In genomic region chr16:28212532-28212873, GRCh38 we compare ENCODE assay signal across 8 cellular contexts. TPM values are rescaled to one million over a fixed set of nuclear protein-coding genes. Genes with fewer than 3 reads are reported as not detected.
A peak's percentile ranks its signal among the peaks of the same experiment; 100 is the strongest.
DNase-seq lines count a peak whose midpoint lies in the region; ATAC-seq, FAIRE-seq and TF ChIP-seq lines count a peak whose summit lies in the region.

No MANE protein-coding gene starts in this region.

- CTCF ChIA-PET in activated B cell treated with CpG ODN at 0.5 μM for 24 hours (lab: Charles Lee) = interaction anchor here (0.6 kb wide), 1 partner anchor 54 kb away, joined by 3 read pairs; no protein-coding TSS in a partner anchor

- no peaks in the 10 kb centered on the region for H3K27me3 ChIP-seq in iPS-18a (ENCODE audit: control insufficient read depth, insufficient read depth, low read length)
- no peaks in the 10 kb centered on the region for H3K27me3 ChIP-seq in suprapubic skin
- no peaks in the 10 kb centered on the region for H3K27me3 ChIP-seq in small intestine (ENCODE audit: control insufficient read depth in 2 of 2, insufficient read depth in 2 of 2, low read length in 2 of 2)

- FAIRE-seq in small intestine (lab: Jason Lieb, UNC) = no peak

- H3K4me3 ChIP-seq in iPS-18a (ENCODE audit: low read length) = peak overlapping the region; percentile 60
- H3K4me3 ChIP-seq in suprapubic skin = peak overlapping the region; percentile 95
- peak overlapping the region in 1 of 2 donors; percentile 93 for H3K4me3 ChIP-seq in small intestine (ENCODE audit: low read depth in 1 of 2, low read length in 2 of 2)

- intact Hi-C loops in activated B cell treated with CpG ODN at 0.5 μM for 24 hours (cut with micrococcal nuclease) = loop anchor here (1.0 to 5.0 kb wide), 4 partner anchors 19 to 71 kb away; no protein-coding TSS in a partner anchor

- POLR2A ChIA-PET in activated B cell treated with CpG ODN at 0.5 μM for 24 hours (lab: Charles Lee) = interaction anchor here (0.5 to 6.2 kb wide), 7 partner anchors 19 to 73 kb away, joined by 3 to 70 read pairs (median 19); no protein-coding TSS in a partner anchor

- DNase-seq in T-helper 1 cell = no peak
- DNase-seq in activated B cell treated with CpG ODN at 0.5 μM for 24 hours = no peak
- no peak for DNase-seq in suprapubic skin (ENCODE audit: low spot score in 2 of 2)
- no peak for DNase-seq in small intestine
- DNase-seq in OCI-M2 (lab: John Stamatoyannopoulos, UW; ENCODE audit: unreplicated experiment) = no peak
- no peak for DNase-seq in NCI-H2081 treated with DMSO at 0.1 percent for 48 hours (lab: John Stamatoyannopoulos, UW)

- TF ChIP-seq CTCF in activated B cell treated with CpG ODN at 0.5 μM for 24 hours (IDR thresholded peaks at IDR 0.05) (no peak), suprapubic skin (IDR thresholded peaks at IDR 0.05) (no peak)

- peaks cover 24% of the 10 kb centered on the region for H3K4me1 Mint-ChIP-seq in T-helper 1 cell treated with Interleukin-12 subunit alpha and Interleukin-12 subunit beta and Interleukin-4 antibody, amounts not matched to agents 30 μg/mL and 1 μg/mL, for 36 hours (ENCODE audit: low read depth)
- H3K4me1 Mint-ChIP-seq in activated B cell treated with CpG ODN at 0.5 μM for 24 hours = peaks cover 36% of the 10 kb centered on the region

- H3K9ac ChIP-seq in iPS-18a (ENCODE audit: low read length) = peak overlapping the region; percentile 47

- H3K9me3 ChIP-seq in iPS-18a (ENCODE audit: control insufficient read depth, low read depth, low read length) (no peaks in the 10 kb centered on the region), suprapubic skin (no peaks in the 10 kb centered on the region), small intestine (ENCODE audit: control insufficient read depth, low read depth) (no peaks in the 10 kb centered on the region)

- peaks cover 4% of the 10 kb centered on the region for H3K9me3 Mint-ChIP-seq in T-helper 1 cell treated with Interleukin-12 subunit alpha and Interleukin-12 subunit beta and Interleukin-4 antibody, amounts not matched to agents 30 μg/mL and 1 μg/mL, for 36 hours
- no peaks in the 10 kb centered on the region for H3K9me3 Mint-ChIP-seq in activated B cell treated with CpG ODN at 0.5 μM for 24 hours

- H3K4me1 ChIP-seq in iPS-18a (ENCODE audit: control insufficient read depth, low read depth, low read length) (peaks cover 10% of the 10 kb centered on the region), suprapubic skin (peaks cover 25% of the 10 kb centered on the region), small intestine (ENCODE audit: control insufficient read depth in 2 of 2, insufficient read depth in 1 of 2, low read depth in 1 of 2, low read length in 1 of 2) (peaks cover 0 to 3% of the 10 kb centered on the region in 2 donors)

- H3K27me3 Mint-ChIP-seq in T-helper 1 cell treated with Interleukin-12 subunit alpha and Interleukin-12 subunit beta and Interleukin-4 antibody, amounts not matched to agents 30 μg/mL and 1 μg/mL, for 36 hours (ENCODE audit: low read depth) = no peaks in the 10 kb centered on the region
- no peaks in the 10 kb centered on the region for H3K27me3 Mint-ChIP-seq in activated B cell treated with CpG ODN at 0.5 μM for 24 hours

- H3K36me3 ChIP-seq in iPS-18a (ENCODE audit: control insufficient read depth, low read depth, low read length) (peaks cover 11% of the 10 kb centered on the region), suprapubic skin (peaks cover 4% of the 10 kb centered on the region), small intestine (ENCODE audit: control insufficient read depth in 2 of 2, insufficient read depth in 2 of 2, low read length in 2 of 2) (peaks cover 2 to 5% of the 10 kb centered on the region in 2 donors)

- 68% methylated on average over 4 of the region's 4 CpGs for WGBS in suprapubic skin
- 89 to 97% (median 94%) methylated on average over 4 of the region's 4 CpGs for WGBS in small intestine, 3 donors

- peak overlapping the region; percentile 94 for H3K4me3 Mint-ChIP-seq in T-helper 1 cell treated with Interleukin-12 subunit alpha and Interleukin-12 subunit beta and Interleukin-4 antibody, amounts not matched to agents 30 μg/mL and 1 μg/mL, for 36 hours
- H3K4me3 Mint-ChIP-seq in activated B cell treated with CpG ODN at 0.5 μM for 24 hours = peak overlapping the region; percentile 88

- peaks cover 16% of the 10 kb centered on the region for H3K36me3 Mint-ChIP-seq in T-helper 1 cell treated with Interleukin-12 subunit alpha and Interleukin-12 subunit beta and Interleukin-4 antibody, amounts not matched to agents 30 μg/mL and 1 μg/mL, for 36 hours (ENCODE audit: low read depth)
- peaks cover 14% of the 10 kb centered on the region for H3K36me3 Mint-ChIP-seq in activated B cell treated with CpG ODN at 0.5 μM for 24 hours (ENCODE audit: low read depth)

- TF ChIP-seq EP300 in suprapubic skin (IDR thresholded peaks at IDR 0.05) = no peak

- H3K27ac ChIP-seq in iPS-18a (ENCODE audit: low read length) (peak overlapping the region; percentile 54), suprapubic skin (no peak overlapping the region), small intestine (ENCODE audit: low read depth in 1 of 2, low read length in 1 of 2) (peak overlapping the region in 1 of 2 donors; percentile 36)

- no peak for TF ChIP-seq POLR2A in suprapubic skin (IDR thresholded peaks at IDR 0.05)

- no peak for ATAC-seq in activated B cell treated with CpG ODN at 0.5 μM for 24 hours (ENCODE audit: low read depth)

- peak overlapping the region; percentile 99 for H3K27ac Mint-ChIP-seq in T-helper 1 cell treated with Interleukin-12 subunit alpha and Interleukin-12 subunit beta and Interleukin-4 antibody, amounts not matched to agents 30 μg/mL and 1 μg/mL, for 36 hours
- peak overlapping the region; percentile 79 for H3K27ac Mint-ChIP-seq in activated B cell treated with CpG ODN at 0.5 μM for 24 hours

RNA-seq across cellular contexts. Expression of gene XPO6, which starts 0.7 kb away (rescaled TPM):
- total RNA-seq in activated B cell treated with CpG ODN at 0.5 μM for 24 hours (212 and 236 TPM in 2 replicates), suprapubic skin (100 to 1,000 TPM in 1 of 4 donors, 10 to 100 TPM in 3; 78.6 to 161 (median 88.1) TPM)
- polyA plus RNA-seq in small intestine = 10 to 100 TPM; 52.3 to 78.1 (median 61.0) TPM
